15 cellular contexts compared by ENCODE assay signal in genomic region chr11:9524001-9524400, GRCh38. TPM values are rescaled to one million over a fixed set of nuclear protein-coding genes. Genes with fewer than 3 reads are reported as not detected.
A peak's percentile ranks its signal among the peaks of the same experiment; 100 is the strongest.
DNase-seq lines count a peak whose midpoint lies in the region; ATAC-seq and TF ChIP-seq lines count a peak whose summit lies in the region.
"Had no signal": no experiment of that assay in that cellular context is flagged by ENCODE, and none has a peak within 500 bp of the region (broad histone marks: within the 10 kb centered on the region; RNA-seq: fewer than 3 reads in every experiment).

No MANE protein-coding gene starts in this region.

- no peak overlapping the region for H2AFZ ChIP-seq in smooth muscle cell (ENCODE audit: low read depth)

- H3K4me1 ChIP-seq in left ventricle myocardium inferior = peaks cover 24% of the 10 kb centered on the region
- peaks cover 10% of the 10 kb centered on the region for H3K4me1 ChIP-seq in smooth muscle cell (ENCODE audit: low read depth)

- intact Hi-C loops in Right ventricle myocardium superior (cut with DNase I) = no loop called here
- intact Hi-C loops in left ventricle myocardium inferior (cut with micrococcal nuclease) = no loop called here

- DNase-seq in Right ventricle myocardium superior (no peak), left ventricle myocardium inferior (no peak), mesothelial cell of epicardium (ENCODE audit: low spot score in 2 of 2, unreplicated experiment in 2 of 2) (no peak), smooth muscle cell (lab: John Stamatoyannopoulos, UW; ENCODE audit: unreplicated experiment) (no peak), DMS114 treated with DMSO at 0.1 percent for 48 hours (lab: John Stamatoyannopoulos, UW; ENCODE audit: unreplicated experiment) (no peak), H4 (ENCODE audit: low spot score) (no peak)
- DNase-seq: CD8-positive, alpha-beta T cell; COR-L47; DND-41; GF-D8 had no signal

- H3K27me3 ChIP-seq in left ventricle myocardium inferior (ENCODE audit: low read depth) (no peaks in the 10 kb centered on the region), smooth muscle cell (ENCODE audit: low read depth) (no peaks in the 10 kb centered on the region)

- no peak overlapping the region for H3K27ac ChIP-seq in left ventricle myocardium inferior (replicated peaks)
- H3K27ac ChIP-seq in smooth muscle cell (ENCODE audit: low read depth) = peak overlapping the region; percentile 25
- H3K27ac ChIP-seq: 22Rv1, HL-60 had no signal

- TF ChIP-seq CTCF in left ventricle myocardium inferior (IDR thresholded peaks at IDR 0.05; ENCODE audit: borderline replicate concordance) = no peak
- TF ChIP-seq CTCF in mesothelial cell of epicardium (IDR thresholded peaks at IDR 0.05; ENCODE audit: unreplicated experiment) = no peak
- TF ChIP-seq CTCF in smooth muscle cell (IDR thresholded peaks at IDR 0.05; ENCODE audit: borderline replicate concordance, insufficient read depth, poor library complexity, severe bottlenecking) = no peak

- no peaks in the 10 kb centered on the region for H3K9me3 Mint-ChIP-seq in mesothelial cell of epicardium
- H3K9me3 Mint-ChIP-seq in stimulated activated memory B cell treated with anti-CD40 and anti-IgM and Interleukin-4, amounts not matched to agents 10 μg/mL and 1 μg/mL and 100 μg/mL, for 72 hours = no peaks in the 10 kb centered on the region
- H3K9me3 Mint-ChIP-seq: CD14-positive monocyte; CD8-positive, alpha-beta T cell had no signal

- peaks cover 4% of the 10 kb centered on the region for H4K20me1 ChIP-seq in smooth muscle cell (ENCODE audit: low read depth)

- 6% methylated on average over 2 of the region's 2 CpGs for WGBS in smooth muscle cell (ENCODE audit: low lambda C conversion rate)

- H3K9me3 ChIP-seq in left ventricle myocardium inferior (replicated peaks) (no peaks in the 10 kb centered on the region), smooth muscle cell (replicated peaks; ENCODE audit: low read depth) (no peaks in the 10 kb centered on the region)

- H3K9ac ChIP-seq in smooth muscle cell (ENCODE audit: low read depth) = no peak overlapping the region

- H3F3A ChIP-seq in smooth muscle cell (ENCODE audit: low read depth) = no peaks in the 10 kb centered on the region

- H3K79me2 ChIP-seq in smooth muscle cell (ENCODE audit: low read depth) = no peaks in the 10 kb centered on the region

- H3K36me3 ChIP-seq in left ventricle myocardium inferior = peaks cover 47% of the 10 kb centered on the region
- H3K36me3 ChIP-seq in smooth muscle cell (ENCODE audit: low read depth) = peaks cover 3% of the 10 kb centered on the region

- peak overlapping the region; percentile 57 for H3K4me2 ChIP-seq in smooth muscle cell

- peaks cover 18% of the 10 kb centered on the region for H3K36me3 Mint-ChIP-seq in mesothelial cell of epicardium
- peaks cover 36% of the 10 kb centered on the region for H3K36me3 Mint-ChIP-seq in stimulated activated memory B cell treated with anti-CD40 and anti-IgM and Interleukin-4, amounts not matched to agents 10 μg/mL and 1 μg/mL and 100 μg/mL, for 72 hours

- H3K27me3 Mint-ChIP-seq in mesothelial cell of epicardium (ENCODE audit: low read depth) = no peaks in the 10 kb centered on the region
- H3K27me3 Mint-ChIP-seq in stimulated activated memory B cell treated with anti-CD40 and anti-IgM and Interleukin-4, amounts not matched to agents 10 μg/mL and 1 μg/mL and 100 μg/mL, for 72 hours = no peaks in the 10 kb centered on the region

- peak overlapping the region; percentile 23 for H3K27ac Mint-ChIP-seq in mesothelial cell of epicardium
- H3K27ac Mint-ChIP-seq in stimulated activated memory B cell treated with anti-CD40 and anti-IgM and Interleukin-4, amounts not matched to agents 10 μg/mL and 1 μg/mL and 100 μg/mL, for 72 hours = no peak overlapping the region
- H3K27ac Mint-ChIP-seq: CD14-positive monocyte; CD8-positive, alpha-beta T cell had no signal

- peaks cover 17% of the 10 kb centered on the region for H3K4me1 Mint-ChIP-seq in mesothelial cell of epicardium
- H3K4me1 Mint-ChIP-seq in stimulated activated memory B cell treated with anti-CD40 and anti-IgM and Interleukin-4, amounts not matched to agents 10 μg/mL and 1 μg/mL and 100 μg/mL, for 72 hours = no peaks in the 10 kb centered on the region
- H3K4me1 Mint-ChIP-seq: CD14-positive monocyte had no signal

- no peak overlapping the region for H3K4me3 Mint-ChIP-seq in mesothelial cell of epicardium
- no peak overlapping the region for H3K4me3 Mint-ChIP-seq in stimulated activated memory B cell treated with anti-CD40 and anti-IgM and Interleukin-4, amounts not matched to agents 10 μg/mL and 1 μg/mL and 100 μg/mL, for 72 hours
- H3K4me3 Mint-ChIP-seq: CD14-positive monocyte; CD8-positive, alpha-beta T cell had no signal

- ATAC-seq in Right ventricle myocardium superior (ENCODE audit: poor library complexity) (peak; percentile 46), SK-N-SH treated with all-trans-retinoic acid at 6 μM for 48 hours (peak; percentile 27; the same call in 2 of the 3 replicates)
- ATAC-seq in stimulated activated memory B cell treated with anti-CD40 and anti-IgM and Interleukin-4, amounts not matched to agents 10 μg/mL and 1 μg/mL and 100 μg/mL, for 72 hours = no peak
- ATAC-seq: CD8-positive, alpha-beta T cell had no signal

- H3K4me3 ChIP-seq in left ventricle myocardium inferior = no peak overlapping the region
- H3K4me3 ChIP-seq in smooth muscle cell = no peak overlapping the region

TF ChIP-seq in SK-N-SH treated with all-trans-retinoic acid at 6 μM for 48 hours, 23 proteins besides CTCF, POLR2A, EP300 and RAD21:
- TF ChIP-seq SNAI2 (CRISPR knock-in tag; IDR thresholded peaks at IDR 0.05) (no peak), ZNF8 (CRISPR knock-in tag; IDR thresholded peaks at IDR 0.05) (no peak), CSDC2 (CRISPR knock-in tag; IDR thresholded peaks at IDR 0.05) (no peak), ZC3H10 (CRISPR knock-in tag; IDR thresholded peaks at IDR 0.05) (no peak), ZFP3 (CRISPR knock-in tag; IDR thresholded peaks at IDR 0.05) (no peak), PATZ1 (CRISPR knock-in tag; IDR thresholded peaks at IDR 0.05; ENCODE audit: borderline replicate concordance) (no peak)

RNA-seq across cellular contexts. Expression of gene WEE1, which starts 49.5 kb away (rescaled TPM):
- total RNA-seq in Right ventricle myocardium superior (32.7 TPM), left ventricle myocardium inferior (41.8 TPM), mesothelial cell of epicardium (64.7 to 67.2 TPM (median 66.4 TPM) in 3 replicates), smooth muscle cell (46.9 and 53.3 TPM in 2 replicates)
- polyA plus RNA-seq in smooth muscle cell = 20.8 and 25.3 TPM in 2 replicates
- 46.7 and 53.8 TPM in 2 replicates for total RNA-seq in H4 (2014; rRNA removed; shearing (Covaris generic))
